Comparison of ENCODE assay signal across 15 cellular contexts in the genomic region with DNA sequence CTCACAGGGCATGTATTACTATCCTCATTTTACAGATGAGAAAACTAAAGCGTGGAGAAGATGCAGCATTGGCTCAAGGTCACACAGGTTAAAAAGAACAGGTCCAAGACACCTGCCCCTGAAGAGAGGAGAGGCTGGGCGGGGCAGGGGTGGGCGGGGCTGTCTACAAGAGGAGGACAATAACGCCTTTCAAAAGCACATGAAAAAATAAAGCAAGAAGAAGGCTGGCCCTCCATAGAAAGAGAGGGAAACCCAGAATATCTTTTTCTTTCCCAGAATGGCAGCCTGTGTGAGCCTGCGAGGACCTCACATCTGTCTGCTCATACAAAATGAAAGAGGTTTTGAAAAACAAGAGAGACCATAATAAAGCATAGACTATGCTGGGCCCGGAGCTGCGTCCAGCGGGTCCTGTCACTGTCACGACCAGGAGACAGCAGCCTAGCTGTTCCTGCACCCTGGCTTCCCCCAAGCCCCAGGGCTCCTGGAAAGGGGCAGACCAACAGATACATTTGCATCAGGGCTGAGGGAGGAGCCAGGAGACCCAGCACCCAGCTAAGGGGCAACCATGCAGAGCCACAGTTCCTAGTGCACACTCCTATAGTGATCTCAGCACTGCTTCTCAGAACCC.
"Had no signal": no experiment of that assay in that cellular context is flagged by ENCODE, and none has a peak within 500 bp of the region (broad histone marks: within the 10 kb centered on the region; RNA-seq: fewer than 3 reads in every experiment).

No MANE protein-coding gene starts in this region.

- H3K27ac ChIP-seq: cardiac muscle cell, left lung, pancreas, tibial nerve, vagina, VCaP had no signal

- DNase-seq: activated CD4-positive, alpha-beta T cell treated with anti-CD3 and anti-CD28 coated beads for 1 hour; activated CD4-positive, alpha-beta T cell treated with anti-CD3 and anti-CD28 coated beads, Interleukin-2, amount 50 U/mL, for 4 hours; activated naive CD4-positive, alpha-beta T cell treated with anti-CD3 and anti-CD28 coated beads, Interleukin-2, amount 50 U/mL, for 16 hours; activated T-cell treated with anti-CD3 and anti-CD28 coated beads, Interleukin-2, amount 50 U/mL, for 24 hours; left lung; mammary epithelial cell; naive thymus-derived CD4-positive, alpha-beta T cell; pancreas; retina had no signal

- H3K4me1 ChIP-seq: pancreas, tibial nerve, vagina had no signal

- H3K9me3 Mint-ChIP-seq: activated T-cell treated with anti-CD3 and anti-CD28 coated beads, Interleukin-2, amount 50 U/mL, for 24 hours; naive thymus-derived CD4-positive, alpha-beta T cell; stimulated activated memory B cell treated with anti-CD40 and anti-IgM and Interleukin-4, amounts not matched to agents 10 μg/mL and 1 μg/mL and 100 μg/mL, for 72 hours had no signal

- H3K4me1 Mint-ChIP-seq: stimulated activated memory B cell treated with anti-CD40 and anti-IgM and Interleukin-4, amounts not matched to agents 10 μg/mL and 1 μg/mL and 100 μg/mL, for 72 hours had no signal

- H3K36me3 ChIP-seq: cardiac muscle cell, left lung, pancreas, tibial nerve, vagina had no signal

- H3K27ac Mint-ChIP-seq: activated T-cell treated with anti-CD3 and anti-CD28 coated beads, Interleukin-2, amount 50 U/mL, for 24 hours; naive thymus-derived CD4-positive, alpha-beta T cell; stimulated activated memory B cell treated with anti-CD40 and anti-IgM and Interleukin-4, amounts not matched to agents 10 μg/mL and 1 μg/mL and 100 μg/mL, for 72 hours had no signal

- H3K4me3 ChIP-seq: cardiac muscle cell, left lung, pancreas, tibial nerve, vagina had no signal

- H3K4me3 Mint-ChIP-seq: activated T-cell treated with anti-CD3 and anti-CD28 coated beads, Interleukin-2, amount 50 U/mL, for 24 hours; naive thymus-derived CD4-positive, alpha-beta T cell; stimulated activated memory B cell treated with anti-CD40 and anti-IgM and Interleukin-4, amounts not matched to agents 10 μg/mL and 1 μg/mL and 100 μg/mL, for 72 hours had no signal

- H3K9me3 ChIP-seq: left lung, pancreas, vagina had no signal

- ATAC-seq: esophagus mucosa; left lung; naive thymus-derived CD4-positive, alpha-beta T cell; pancreas; stimulated activated memory B cell treated with anti-CD40 and anti-IgM and Interleukin-4, amounts not matched to agents 10 μg/mL and 1 μg/mL and 100 μg/mL, for 72 hours had no signal

- H3K27me3 ChIP-seq: cardiac muscle cell, left lung, pancreas, tibial nerve, vagina had no signal

- H3K36me3 Mint-ChIP-seq: naive thymus-derived CD4-positive, alpha-beta T cell; stimulated activated memory B cell treated with anti-CD40 and anti-IgM and Interleukin-4, amounts not matched to agents 10 μg/mL and 1 μg/mL and 100 μg/mL, for 72 hours had no signal
